24 cellular contexts compared by ENCODE assay signal in the genomic region with DNA sequence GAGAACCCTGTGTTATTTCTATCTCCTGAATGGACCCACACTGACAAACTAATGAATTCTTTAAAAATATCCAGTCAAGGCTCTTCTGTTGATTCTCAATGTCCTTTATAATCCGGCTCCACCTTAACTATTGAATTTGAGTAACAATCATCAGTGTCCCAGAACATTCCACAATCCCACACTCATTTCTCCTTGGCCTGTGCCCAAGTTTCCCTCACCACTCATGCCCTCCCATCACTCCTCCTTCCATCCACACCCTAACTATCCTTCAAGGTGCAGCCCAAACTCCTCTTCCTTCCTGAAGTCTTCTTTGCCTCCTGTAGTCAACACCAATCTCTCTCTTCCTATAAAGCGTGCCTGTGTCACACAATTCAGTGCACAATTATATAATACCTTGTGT.
"Had no signal": no experiment of that assay in that cellular context is flagged by ENCODE, and none has a peak within 500 bp of the region (broad histone marks: within the 10 kb centered on the region; RNA-seq: fewer than 3 reads in every experiment).

No MANE protein-coding gene starts in this region.

- H3K27ac Mint-ChIP-seq: activated CD8-positive, alpha-beta T cell treated with anti-CD3 and anti-CD28 coated beads, Interleukin-2, amount 10 ng/mL, durations not matched to agents 7 days and 5 days; activated naive CD8-positive, alpha-beta T cell treated with anti-CD3 and anti-CD28 coated beads, Interleukin-2, amount 10 ng/mL, durations not matched to agents 7 days and 5 days; T-helper 17 cell; WTC11 had no signal

- H3K9me3 Mint-ChIP-seq: activated naive CD8-positive, alpha-beta T cell treated with anti-CD3 and anti-CD28 coated beads, Interleukin-2, amount 10 ng/mL, durations not matched to agents 7 days and 5 days; central memory CD8-positive, alpha-beta T cell; WTC11 had no signal

- H3K4me3 Mint-ChIP-seq: activated CD8-positive, alpha-beta T cell treated with anti-CD3 and anti-CD28 coated beads, Interleukin-2, amount 10 ng/mL, durations not matched to agents 7 days and 5 days; activated naive CD8-positive, alpha-beta T cell treated with anti-CD3 and anti-CD28 coated beads, Interleukin-2, amount 10 ng/mL, durations not matched to agents 7 days and 5 days; central memory CD8-positive, alpha-beta T cell; T-helper 17 cell; WTC11 had no signal

- H3K4me3 ChIP-seq: adrenal gland, PC-9 had no signal

- H3K27me3 ChIP-seq: adrenal gland had no signal

- H3K27ac ChIP-seq: adrenal gland, PC-9 had no signal

- H3K9me3 ChIP-seq: adrenal gland had no signal

- H3K36me3 Mint-ChIP-seq: activated naive CD8-positive, alpha-beta T cell treated with anti-CD3 and anti-CD28 coated beads, Interleukin-2, amount 10 ng/mL, durations not matched to agents 7 days and 5 days; WTC11 had no signal

- ATAC-seq: activated CD8-positive, alpha-beta T cell treated with anti-CD3 and anti-CD28 coated beads, Interleukin-2, amount 10 ng/mL, durations not matched to agents 7 days and 5 days; T-helper 17 cell; WTC11 had no signal

- DNase-seq: activated CD4-positive, alpha-beta T cell treated with anti-CD3 and anti-CD28 coated beads for 48 hours; activated CD4-positive, alpha-beta T cell treated with anti-CD3 and anti-CD28 coated beads, Interleukin-2, amount 50 U/mL, for 4 hours; activated CD4-positive, CD25-positive, alpha-beta regulatory T cell treated with anti-CD3 and anti-CD28 coated beads, Interleukin-2, amount 50 U/mL, for 72 hours; activated CD8-positive, alpha-beta memory T cell treated with anti-CD3 and anti-CD28 coated beads, Interleukin-2, amount 50 U/mL, for 48 hours; activated CD8-positive, alpha-beta T cell treated with anti-CD3 and anti-CD28 coated beads, Interleukin-2, amount 10 ng/mL, durations not matched to agents 7 days and 5 days; activated naive CD4-positive, alpha-beta T cell treated with anti-CD3 and anti-CD28 coated beads, Interleukin-2, amount 50 U/mL, for 16 hours; activated naive CD8-positive, alpha-beta T cell treated with anti-CD3 and anti-CD28 coated beads, Interleukin-2, amount 10 ng/mL, durations not matched to agents 7 days and 5 days; activated T-cell treated with anti-CD3 and anti-CD28 coated beads, Interleukin-2, amount 50 U/mL, for 1 hour; adrenal gland; anterior cingulate cortex; KBM-7; MM.1S; NCI-H1105; NCI-H1436; NCI-H1694 treated with DMSO at 0.1 percent for 48 hours; NCI-H2029 treated with DMSO at 0.1 percent for 48 hours; NCI-H446; NCI-H524; PC-9; SIG-M5; T-helper 17 cell; T-helper 9 cell had no signal

- H3K36me3 ChIP-seq: adrenal gland had no signal

- H3K4me1 ChIP-seq: adrenal gland had no signal

- H3K4me1 Mint-ChIP-seq: activated naive CD8-positive, alpha-beta T cell treated with anti-CD3 and anti-CD28 coated beads, Interleukin-2, amount 10 ng/mL, durations not matched to agents 7 days and 5 days; central memory CD8-positive, alpha-beta T cell; T-helper 17 cell had no signal
